Comparison of ENCODE assay signal across 26 cellular contexts in genomic region chr12:1465990-1466389, GRCh38.
"Had no signal": no experiment of that assay in that cellular context is flagged by ENCODE, and none has a peak within 500 bp of the region (broad histone marks: within the 10 kb centered on the region; RNA-seq: fewer than 3 reads in every experiment).

No MANE protein-coding gene starts in this region.

- H3K36me3 ChIP-seq: colonic mucosa, ovary, right lobe of liver, transverse colon had no signal

- H3K4me1 ChIP-seq: colonic mucosa, lower lobe of right lung, right lobe of liver, transverse colon had no signal

- H3K27ac ChIP-seq: colonic mucosa, esophagus muscularis mucosa, lower lobe of right lung, ovary, right lobe of liver, suprapubic skin, transverse colon had no signal

- H3K27ac Mint-ChIP-seq: dendritic cell treated with granulocyte-macrophage colony-stimulating factor and Interleukin-4, amounts not matched to agents 40 ng/mL and 50 ng/mL, for 4 days; immature natural killer cell; naive B cell; natural killer cell treated with Interleukin-12 subunit alpha and Interleukin-12 subunit beta and Interleukin-15 and Interleukin-18, amount 100 ng/mL, for 72 hours; stimulated activated naive CD8-positive, alpha-beta T cell treated with anti-CD3 and anti-CD28 coated beads, Interleukin-15, amount 100 ng/mL, for 72 hours had no signal

- H3K4me3 Mint-ChIP-seq: dendritic cell treated with granulocyte-macrophage colony-stimulating factor and Interleukin-4, amounts not matched to agents 40 ng/mL and 50 ng/mL, for 4 days; immature natural killer cell; naive B cell; natural killer cell treated with Interleukin-12 subunit alpha and Interleukin-12 subunit beta and Interleukin-15 and Interleukin-18, amount 100 ng/mL, for 72 hours; stimulated activated naive CD8-positive, alpha-beta T cell treated with anti-CD3 and anti-CD28 coated beads, Interleukin-15, amount 100 ng/mL, for 72 hours had no signal

- H3K9me3 ChIP-seq: colonic mucosa, esophagus muscularis mucosa, lower lobe of right lung, mucosa of descending colon, ovary, right lobe of liver, suprapubic skin, transverse colon had no signal

- ATAC-seq: left colon; left ventricle myocardium superior; lower lobe of right lung; mucosa of descending colon; natural killer cell treated with Interleukin-12 subunit alpha and Interleukin-12 subunit beta and Interleukin-15 and Interleukin-18, amount 100 ng/mL, for 72 hours; right lobe of liver; stimulated activated naive CD8-positive, alpha-beta T cell treated with anti-CD3 and anti-CD28 coated beads, Interleukin-15, amount 100 ng/mL, for 72 hours had no signal

- H3K27me3 ChIP-seq: colonic mucosa, esophagus muscularis mucosa, ovary, right lobe of liver, suprapubic skin, transverse colon had no signal

- H3K4me3 ChIP-seq: colonic mucosa, esophagus muscularis mucosa, lower lobe of right lung, mucosa of descending colon, ovary, right lobe of liver, suprapubic skin, transverse colon had no signal

- H3K9me3 Mint-ChIP-seq: dendritic cell treated with granulocyte-macrophage colony-stimulating factor and Interleukin-4, amounts not matched to agents 40 ng/mL and 50 ng/mL, for 4 days; immature natural killer cell; naive B cell; natural killer cell treated with Interleukin-12 subunit alpha and Interleukin-12 subunit beta and Interleukin-15 and Interleukin-18, amount 100 ng/mL, for 72 hours; stimulated activated naive CD8-positive, alpha-beta T cell treated with anti-CD3 and anti-CD28 coated beads, Interleukin-15, amount 100 ng/mL, for 72 hours had no signal

- H3K4me1 Mint-ChIP-seq: immature natural killer cell; stimulated activated naive CD8-positive, alpha-beta T cell treated with anti-CD3 and anti-CD28 coated beads, Interleukin-15, amount 100 ng/mL, for 72 hours had no signal

- DNase-seq: central memory CD4-positive, alpha-beta T cell; colonic mucosa; effector CD8-positive, alpha-beta T cell; hypothalamus; immature natural killer cell; islet precursor cell; kidney glomerular epithelial cell; left colon; left ventricle myocardium superior; lower lobe of right lung; mucosa of descending colon; naive B cell; occipital lobe; ovary; posterior cingulate gyrus; right lobe of liver; small intestine; stimulated activated CD4-positive, alpha-beta T cell treated with anti-CD3 and anti-CD28 coated beads, Interleukin-15, amount 100 ng/mL, for 24 hours; stimulated activated CD4-positive, alpha-beta T cell treated with anti-CD3 and anti-CD28 coated beads, Interleukin-2, amount 100 ng/mL, for 48 hours; stimulated activated naive CD4-positive, alpha-beta T cell; stimulated activated naive CD8-positive, alpha-beta T cell treated with anti-CD3 and anti-CD28 coated beads, Interleukin-15, amount 100 ng/mL, for 72 hours; transverse colon had no signal

- H3K36me3 Mint-ChIP-seq: natural killer cell treated with Interleukin-12 subunit alpha and Interleukin-12 subunit beta and Interleukin-15 and Interleukin-18, amount 100 ng/mL, for 72 hours had no signal

- H3K27me3 Mint-ChIP-seq: dendritic cell treated with granulocyte-macrophage colony-stimulating factor and Interleukin-4, amounts not matched to agents 40 ng/mL and 50 ng/mL, for 4 days; naive B cell; natural killer cell treated with Interleukin-12 subunit alpha and Interleukin-12 subunit beta and Interleukin-15 and Interleukin-18, amount 100 ng/mL, for 72 hours; stimulated activated naive CD8-positive, alpha-beta T cell treated with anti-CD3 and anti-CD28 coated beads, Interleukin-15, amount 100 ng/mL, for 72 hours had no signal
